Comparison of ENCODE assay signal across 11 cellular contexts in genomic region chr14:92656306-92656705, GRCh38.
DNase-seq lines count a peak whose midpoint lies in the region; ATAC-seq and TF ChIP-seq lines count a peak whose summit lies in the region.
"Had no signal": no experiment of that assay in that cellular context is flagged by ENCODE, and none has a peak within 500 bp of the region (broad histone marks: within the 10 kb centered on the region; RNA-seq: fewer than 3 reads in every experiment).

No MANE protein-coding gene starts in this region.

- H3K27ac ChIP-seq in BLaER1 treated with 17β-estradiol and CSF1 and Interleukin-3, amounts not matched to agents 10 nM and 100 nM: peak overlapping the region; percentile 0 to 99 (median 95); a peak in 20 of 22 replicates
- H3K27ac ChIP-seq in HL-60 (replicated peaks): no peak overlapping the region

- H3K27ac Mint-ChIP-seq in natural killer cell treated with Interleukin-12 subunit alpha and Interleukin-12 subunit beta and Interleukin-15 and Interleukin-18, amount 100 ng/mL, for 72 hours: peak overlapping the region; percentile 95 to 99

- DNase-seq in HL-60 (ENCODE audit: low read depth in 1 of 2, low spot score in 1 of 2): no peak
- DNase-seq in choroid plexus epithelial cell (ENCODE audit: low read depth): no peak
- DNase-seq in natural killer cell treated with Interleukin-12 subunit alpha and Interleukin-12 subunit beta and Interleukin-15 and Interleukin-18, amount 100 ng/mL, for 72 hours (ENCODE audit: low spot score): no peak
- no peak for DNase-seq in DMS79 treated with DMSO at 0.1 percent for 48 hours (lab: John Stamatoyannopoulos, UW)
- no peak for DNase-seq in T1000 (lab: John Stamatoyannopoulos, UW)
- no peak for DNase-seq in ureter (ENCODE audit: low spot score)
- DNase-seq: H7, NCI-H774 had no signal

- peak overlapping the region; percentile 79 for H3K4me3 Mint-ChIP-seq in natural killer cell treated with Interleukin-12 subunit alpha and Interleukin-12 subunit beta and Interleukin-15 and Interleukin-18, amount 100 ng/mL, for 72 hours

- H3K4me3 ChIP-seq in BLaER1 treated with 17β-estradiol and CSF1 and Interleukin-3, amounts not matched to agents 10 nM and 100 nM: peak overlapping the region in 6 of 10 experiments; percentile 78 to 97 (median 84); a peak in 12 of 20 replicates
- peak overlapping the region; percentile 19; the same call in 1 of the 2 replicates for H3K4me3 ChIP-seq in HL-60 (replicated peaks; ENCODE audit: insufficient read depth, low read length)
- H3K4me3 ChIP-seq in choroid plexus epithelial cell (ENCODE audit: low read depth, low read length): no peak overlapping the region

- peaks cover 31% of the 10 kb centered on the region for H3K36me3 Mint-ChIP-seq in natural killer cell treated with Interleukin-12 subunit alpha and Interleukin-12 subunit beta and Interleukin-15 and Interleukin-18, amount 100 ng/mL, for 72 hours

- ATAC-seq in natural killer cell treated with Interleukin-12 subunit alpha and Interleukin-12 subunit beta and Interleukin-15 and Interleukin-18, amount 100 ng/mL, for 72 hours: no peak
- no peak for ATAC-seq in GM19351 (IDR thresholded peaks at IDR 0.05; ENCODE audit: unreplicated experiment)
- ATAC-seq: left lobe of liver had no signal

- H3K27me3 ChIP-seq in BLaER1 treated with 17β-estradiol and CSF1 and Interleukin-3, amounts not matched to agents 10 nM and 100 nM: peaks cover 0 to 24% (median 11%) of the 10 kb centered on the region in 11 experiments; a peak in 14 of 22 replicates
- no peaks in the 10 kb centered on the region for H3K27me3 ChIP-seq in HL-60 (ENCODE audit: insufficient read depth, poor library complexity, severe bottlenecking)

- peaks cover 0 to 61% (median 7%) of the 10 kb centered on the region in 11 experiments; a peak in 9 of 22 replicates for H4K20me1 ChIP-seq in BLaER1 treated with 17β-estradiol and CSF1 and Interleukin-3, amounts not matched to agents 10 nM and 100 nM

- peak; percentile 5 for TF ChIP-seq CTCF in HL-60 (IDR thresholded peaks at IDR 0.05; ENCODE audit: insufficient read depth, low read length)
- TF ChIP-seq CTCF in choroid plexus epithelial cell (conservative IDR thresholded peaks at IDR 0.05; ENCODE audit: low read depth, low read length): peak; percentile 36

- peak overlapping the region in 10 of 11 experiments; percentile 80 to 100 (median 96); a peak in 19 of 22 replicates for H3K4me2 ChIP-seq in BLaER1 treated with 17β-estradiol and CSF1 and Interleukin-3, amounts not matched to agents 10 nM and 100 nM

- no peaks in the 10 kb centered on the region for H3K9me3 Mint-ChIP-seq in natural killer cell treated with Interleukin-12 subunit alpha and Interleukin-12 subunit beta and Interleukin-15 and Interleukin-18, amount 100 ng/mL, for 72 hours

- no peaks in the 10 kb centered on the region for H3K27me3 Mint-ChIP-seq in natural killer cell treated with Interleukin-12 subunit alpha and Interleukin-12 subunit beta and Interleukin-15 and Interleukin-18, amount 100 ng/mL, for 72 hours

- H3K9me3 ChIP-seq in BLaER1 treated with 17β-estradiol and CSF1 and Interleukin-3, amounts not matched to agents 10 nM and 100 nM (replicated peaks in 1 of 11): peaks cover 0 to 3% (median 0%) of the 10 kb centered on the region in 11 experiments; a peak in 1 of 22 replicates

- H3K9ac ChIP-seq in BLaER1 treated with 17β-estradiol and CSF1 and Interleukin-3, amounts not matched to agents 10 nM and 100 nM: peak overlapping the region in 7 of 11 experiments; percentile 22 to 94 (median 89); a peak in 12 of 22 replicates

- H3K4me1 ChIP-seq in BLaER1 treated with 17β-estradiol and CSF1 and Interleukin-3, amounts not matched to agents 10 nM and 100 nM: peaks cover 59 to 95% (median 76%) of the 10 kb centered on the region in 10 experiments

- H3K36me3 ChIP-seq in BLaER1 treated with 17β-estradiol and CSF1 and Interleukin-3, amounts not matched to agents 10 nM and 100 nM: peaks cover 0 to 75% (median 40%) of the 10 kb centered on the region in 11 experiments; a peak in 19 of 22 replicates

- H3K4me1 Mint-ChIP-seq in natural killer cell treated with Interleukin-12 subunit alpha and Interleukin-12 subunit beta and Interleukin-15 and Interleukin-18, amount 100 ng/mL, for 72 hours (ENCODE audit: low read depth in 2 of 2): peaks cover 79 to 81% of the 10 kb centered on the region in 2 donors
